In the genomic region with DNA sequence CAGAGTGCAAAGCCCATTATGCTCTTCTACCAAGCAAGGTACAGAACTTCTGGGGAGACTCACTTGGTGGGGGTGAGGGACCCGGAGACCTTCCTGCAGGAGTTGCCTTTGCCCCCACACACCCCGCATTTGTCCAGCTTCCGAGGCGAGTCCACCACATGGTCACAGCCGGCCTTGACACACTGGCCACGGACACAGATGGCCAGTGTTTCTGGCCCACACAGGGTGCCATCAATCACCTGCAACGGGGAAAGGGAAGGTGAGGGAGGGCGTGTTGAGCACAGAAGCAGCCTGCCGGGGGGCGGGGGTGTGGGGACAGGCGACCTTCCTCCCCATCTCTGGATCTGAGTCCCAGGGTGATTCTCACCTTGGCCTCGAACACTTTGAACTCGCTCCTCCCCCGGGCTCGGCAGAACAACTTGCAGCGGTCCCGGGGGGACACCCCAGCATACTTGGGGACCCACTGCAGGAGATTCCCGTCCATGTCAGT, we compare ENCODE assay signal across 16 cellular contexts. TPM values are rescaled to one million over a fixed set of nuclear protein-coding genes. Genes with fewer than 3 reads are reported as not detected.
DNase-seq lines count a peak whose midpoint lies in the region; ATAC-seq and TF ChIP-seq lines count a peak whose summit lies in the region.
"Had no signal": no experiment of that assay in that cellular context is flagged by ENCODE, and none has a peak within 500 bp of the region (broad histone marks: within the 10 kb centered on the region; RNA-seq: fewer than 3 reads in every experiment).

No MANE protein-coding gene starts in this region.

- H3K4ac ChIP-seq in neuronal stem cell (ENCODE audit: low read length) = no peak overlapping the region
- no peak overlapping the region for H3K4ac ChIP-seq in mesendoderm (ENCODE audit: low read depth, low read length)

- H3K79me1 ChIP-seq in neuronal stem cell (ENCODE audit: low read depth, low read length) = no peaks in the 10 kb centered on the region
- H3K79me1 ChIP-seq in mesendoderm (ENCODE audit: low read length) = no peaks in the 10 kb centered on the region

- H3K4me3 ChIP-seq in H7 (ENCODE audit: insufficient read depth, low read depth, low read length) (no peak overlapping the region), dorsolateral prefrontal cortex (no peak overlapping the region), neuronal stem cell (ENCODE audit: low read length in 2 of 2) (no peak overlapping the region), upper lobe of left lung (no peak overlapping the region), mesendoderm (ENCODE audit: low read length) (no peak overlapping the region)
- H3K4me3 ChIP-seq: GM12878 had no signal

- H2AK5ac ChIP-seq in neuronal stem cell (ENCODE audit: low read depth, low read length) = no peak overlapping the region
- H2AK5ac ChIP-seq in mesendoderm (ENCODE audit: low read length) = no peak overlapping the region

- DNase-seq in H7 = peak; percentile 28
- no peak for DNase-seq in dorsolateral prefrontal cortex
- DNase-seq in neuronal stem cell (ENCODE audit: low spot score) = no peak
- DNase-seq in upper lobe of left lung = peak in 1 of 2 donors; percentile 57
- DNase-seq in mesendoderm = no peak
- DNase-seq in NCI-H2227 treated with DMSO at 0.1 percent for 48 hours (lab: John Stamatoyannopoulos, UW) = no peak
- DNase-seq in iPS-NIHi7 (ENCODE audit: extremely low spot score) = no peak
- DNase-seq: CD4-positive, CD25-positive, alpha-beta regulatory T cell; DMS79; NCI-H1417 treated with DMSO at 0.1 percent for 48 hours; NCI-H2081; NCI-H524 treated with DMSO at 0.1 percent for 48 hours; OCI-M1 had no signal

- H3K36me3 ChIP-seq in H7 (replicated peaks; ENCODE audit: control insufficient read depth, insufficient read depth, low read length) (no peaks in the 10 kb centered on the region), neuronal stem cell (replicated peaks in 1 of 2; ENCODE audit: control insufficient read depth in 2 of 2, insufficient read depth in 2 of 2, low read length in 2 of 2) (no peaks in the 10 kb centered on the region), upper lobe of left lung (peaks cover 0 to 3% (median 0%) of the 10 kb centered on the region in 4 donors), mesendoderm (ENCODE audit: control insufficient read depth, insufficient read depth, low read length) (no peaks in the 10 kb centered on the region)

- H3K27ac ChIP-seq in dorsolateral prefrontal cortex (peak overlapping the region in 30 of 59 donors; percentile 4 to 75 (median 42)), neuronal stem cell (replicated peaks; ENCODE audit: low read length) (no peak overlapping the region), upper lobe of left lung (peak overlapping the region in 3 of 4 donors; percentile 0 to 64 (median 16)), mesendoderm (ENCODE audit: low read depth, low read length) (no peak overlapping the region)

- no peak overlapping the region for H2BK12ac ChIP-seq in neuronal stem cell (ENCODE audit: low read length)

- H4K8ac ChIP-seq in neuronal stem cell (ENCODE audit: low read depth, low read length) (no peak overlapping the region), mesendoderm (ENCODE audit: low read depth, low read length) (no peak overlapping the region)

- no peak overlapping the region for H3K14ac ChIP-seq in neuronal stem cell (ENCODE audit: low read length)

- H3K79me2 ChIP-seq in mesendoderm (ENCODE audit: control insufficient read depth, insufficient read depth, low read length) = no peaks in the 10 kb centered on the region

- H3K9ac ChIP-seq in neuronal stem cell (ENCODE audit: low read depth, low read length, poor library complexity) (no peak overlapping the region), mesendoderm (ENCODE audit: low read length) (no peak overlapping the region)

- no peak overlapping the region for H2AFZ ChIP-seq in neuronal stem cell (ENCODE audit: low read length)

- H3K23ac ChIP-seq in neuronal stem cell (ENCODE audit: low read depth, low read length, poor library complexity) = no peak overlapping the region
- no peak overlapping the region for H3K23ac ChIP-seq in mesendoderm (ENCODE audit: low read length)

- no CpG with 5 or more reads among the region's 18 CpGs for WGBS in neuronal stem cell (ENCODE audit: extremely low coverage in 2 of 2, insufficient read length in 2 of 2, insufficient replicate concordance in 1 of 2), 2 donors
- WGBS in upper lobe of left lung, 2 donors = 83 to 90% methylated on average over 9 to 18 of the region's 18 CpGs
- no CpG with 5 or more reads among the region's 18 CpGs for WGBS in mesendoderm (ENCODE audit: extremely low coverage, insufficient coverage, low lambda C conversion rate)

- no peak overlapping the region for H2BK15ac ChIP-seq in neuronal stem cell (ENCODE audit: low read length)
- H2BK15ac ChIP-seq in mesendoderm (replicated peaks; ENCODE audit: low read depth) = no peak overlapping the region

- no peak overlapping the region for H3K56ac ChIP-seq in mesendoderm (ENCODE audit: low read length)

- TF ChIP-seq CTCF in dorsolateral prefrontal cortex (IDR thresholded peaks at IDR 0.05 in 54 of 56, conservative IDR thresholded peaks at IDR 0.05 in 2 of 56; ENCODE audit: low read depth in 1 of 56, partially characterized antibody in 56 of 56) (no peak), upper lobe of left lung (IDR thresholded peaks at IDR 0.05) (no peak)

- H2BK120ac ChIP-seq in neuronal stem cell (ENCODE audit: low read depth, low read length) (no peak overlapping the region), mesendoderm (ENCODE audit: low read depth, low read length) (no peak overlapping the region)

- H3K18ac ChIP-seq in neuronal stem cell (ENCODE audit: low read length) (peak overlapping the region; percentile 7), mesendoderm (ENCODE audit: low read length) (no peak overlapping the region)

- H4K5ac ChIP-seq in mesendoderm (ENCODE audit: low read length) = no peak overlapping the region

- H3K27me3 ChIP-seq in H7 (ENCODE audit: control insufficient read depth, insufficient read depth, low read length) (peaks cover 3% of the 10 kb centered on the region; the same call in 1 of the 2 replicates), dorsolateral prefrontal cortex (no peaks in the 10 kb centered on the region), neuronal stem cell (ENCODE audit: control insufficient read depth in 3 of 3, insufficient read depth in 3 of 3, low read depth in 1 of 3, low read length in 3 of 3) (peaks cover 0 to 40% (median 0%) of the 10 kb centered on the region in 3 experiments), upper lobe of left lung (no peaks in the 10 kb centered on the region), mesendoderm (ENCODE audit: insufficient read depth, low read length, poor library complexity) (no peaks in the 10 kb centered on the region)

- H3K4me2 ChIP-seq in neuronal stem cell (ENCODE audit: insufficient read depth, low read length, poor library complexity, severe bottlenecking) = no peak overlapping the region
- no peak overlapping the region for H3K4me2 ChIP-seq in mesendoderm (ENCODE audit: low read length)

- intact Hi-C loops in dorsolateral prefrontal cortex (cut with DNase I) = no loop called here

- no peak overlapping the region for H2BK5ac ChIP-seq in neuronal stem cell (ENCODE audit: low read length)
- H2BK5ac ChIP-seq in mesendoderm (ENCODE audit: low read length) = no peak overlapping the region

- no peak for ATAC-seq in upper lobe of left lung (ENCODE audit: low FRiP score in 2 of 2)
- ATAC-seq: GM12878 had no signal

- no peak overlapping the region for H4K91ac ChIP-seq in neuronal stem cell (ENCODE audit: low read depth, low read length, poor library complexity)

- no peak for TF ChIP-seq EP300 in upper lobe of left lung (IDR thresholded peaks at IDR 0.05)

- TF ChIP-seq POLR2A in upper lobe of left lung (IDR thresholded peaks at IDR 0.05) = no peak

- H3K9me3 ChIP-seq in neuronal stem cell (replicated peaks in 1 of 2; ENCODE audit: control insufficient read depth in 2 of 2, insufficient read depth in 1 of 2, low read depth in 1 of 2, low read length in 2 of 2) = no peaks in the 10 kb centered on the region
- no peaks in the 10 kb centered on the region for H3K9me3 ChIP-seq in upper lobe of left lung

- peaks cover 0 to 9% of the 10 kb centered on the region in 2 donors for H3K4me1 ChIP-seq in neuronal stem cell (ENCODE audit: control insufficient read depth in 2 of 2, insufficient read depth in 1 of 2, low read depth in 1 of 2, low read length in 2 of 2)
- H3K4me1 ChIP-seq in upper lobe of left lung = no peaks in the 10 kb centered on the region
- no peaks in the 10 kb centered on the region for H3K4me1 ChIP-seq in mesendoderm (ENCODE audit: control insufficient read depth, low read depth, low read length)

RNA-seq across cellular contexts. Expression of gene ADAMTS8, which starts 20.0 kb away (rescaled TPM):
- 1.6 TPM in 2 replicates for total RNA-seq in H7 (2014; rRNA removed; shearing (Covaris generic))
- 10 to 100 TPM in 98 of 120 experiments, 1 to 10 TPM in 22; 6.8 to 26.1 (median 12.6) TPM for total RNA-seq in dorsolateral prefrontal cortex
- 0.13 TPM for polyA plus RNA-seq in neuronal stem cell (2013, experiment 1 of 2)
- 0.10 TPM for polyA plus RNA-seq in neuronal stem cell (2013, experiment 2 of 2)
- 10 to 100 TPM; 13.0 to 52.3 (median 21.5) TPM for total RNA-seq in upper lobe of left lung
- polyA plus RNA-seq in mesendoderm (2013, experiment 1 of 2) = 1.0 TPM
- polyA plus RNA-seq in mesendoderm (2013, experiment 2 of 2) = 1.3 TPM
- total RNA-seq: CD4-positive, CD25-positive, alpha-beta regulatory T cell; G401; GM12878; HT1080 had no signal
- polyA plus RNA-seq: GM12878 had no signal

RNA-seq across cellular contexts. Expression of gene ADAMTS15, which starts 40.0 kb away (rescaled TPM):
- 0.85 and 1.1 TPM in 2 replicates for total RNA-seq in H7 (2014; rRNA removed; shearing (Covaris generic))
- total RNA-seq in dorsolateral prefrontal cortex = 1 to 10 TPM in 27 of 120 experiments, under 1 TPM in 93; 0.21 to 2.5 (median 0.65) TPM
- 0.61 TPM for polyA plus RNA-seq in neuronal stem cell (2013, experiment 1 of 2)
- polyA plus RNA-seq in neuronal stem cell (2013, experiment 2 of 2) = 0.65 TPM
- 10 to 100 TPM in 2 of 6 donors, 1 to 10 TPM in 4; 2.5 to 23.0 (median 7.2) TPM for total RNA-seq in upper lobe of left lung
- 2.5 TPM for polyA plus RNA-seq in mesendoderm (2013, experiment 1 of 2)
- 2.6 TPM for polyA plus RNA-seq in mesendoderm (2013, experiment 2 of 2)
- total RNA-seq: CD4-positive, CD25-positive, alpha-beta regulatory T cell; G401; GM12878 had no signal
- polyA plus RNA-seq: CD4-positive, CD25-positive, alpha-beta regulatory T cell; GM12878 had no signal

Comparison
In these comparisons a context has a peak if more than half of its experiments do, and no peak if none do; other contexts are left out.
1. H3K27ac ChIP-seq: peak in dorsolateral prefrontal cortex (30 of 59) and upper lobe of left lung (3 of 4); none in neuronal stem cell (single experiment) and mesendoderm (single experiment).